1 cellular context compared by ENCODE assay signal in the genomic region with DNA sequence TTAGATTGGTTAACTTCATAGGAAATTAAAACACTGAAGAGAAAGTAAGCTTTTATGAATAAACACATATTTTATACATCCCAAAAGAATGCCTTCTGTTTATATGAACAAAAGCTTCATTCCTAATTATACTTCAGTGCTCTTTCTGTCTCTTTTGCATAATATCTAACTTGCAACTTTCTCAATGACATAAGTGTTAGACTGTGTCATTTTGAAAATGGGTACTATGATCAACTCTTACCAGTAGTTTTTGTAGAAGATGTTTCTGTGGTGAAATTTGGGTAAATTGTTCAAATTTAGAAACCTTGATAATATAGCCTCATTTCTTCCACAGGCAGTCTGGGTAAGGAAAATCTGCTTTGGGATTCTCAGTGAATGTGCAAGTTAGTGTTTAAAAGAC.
TF ChIP-seq lines count a peak whose summit lies in the region.

No MANE protein-coding gene starts in this region.

TF ChIP-seq in GM12878, 131 proteins besides CTCF, POLR2A, EP300 and RAD21 (continued from another document):
- TF ChIP-seq, protein P1, sequence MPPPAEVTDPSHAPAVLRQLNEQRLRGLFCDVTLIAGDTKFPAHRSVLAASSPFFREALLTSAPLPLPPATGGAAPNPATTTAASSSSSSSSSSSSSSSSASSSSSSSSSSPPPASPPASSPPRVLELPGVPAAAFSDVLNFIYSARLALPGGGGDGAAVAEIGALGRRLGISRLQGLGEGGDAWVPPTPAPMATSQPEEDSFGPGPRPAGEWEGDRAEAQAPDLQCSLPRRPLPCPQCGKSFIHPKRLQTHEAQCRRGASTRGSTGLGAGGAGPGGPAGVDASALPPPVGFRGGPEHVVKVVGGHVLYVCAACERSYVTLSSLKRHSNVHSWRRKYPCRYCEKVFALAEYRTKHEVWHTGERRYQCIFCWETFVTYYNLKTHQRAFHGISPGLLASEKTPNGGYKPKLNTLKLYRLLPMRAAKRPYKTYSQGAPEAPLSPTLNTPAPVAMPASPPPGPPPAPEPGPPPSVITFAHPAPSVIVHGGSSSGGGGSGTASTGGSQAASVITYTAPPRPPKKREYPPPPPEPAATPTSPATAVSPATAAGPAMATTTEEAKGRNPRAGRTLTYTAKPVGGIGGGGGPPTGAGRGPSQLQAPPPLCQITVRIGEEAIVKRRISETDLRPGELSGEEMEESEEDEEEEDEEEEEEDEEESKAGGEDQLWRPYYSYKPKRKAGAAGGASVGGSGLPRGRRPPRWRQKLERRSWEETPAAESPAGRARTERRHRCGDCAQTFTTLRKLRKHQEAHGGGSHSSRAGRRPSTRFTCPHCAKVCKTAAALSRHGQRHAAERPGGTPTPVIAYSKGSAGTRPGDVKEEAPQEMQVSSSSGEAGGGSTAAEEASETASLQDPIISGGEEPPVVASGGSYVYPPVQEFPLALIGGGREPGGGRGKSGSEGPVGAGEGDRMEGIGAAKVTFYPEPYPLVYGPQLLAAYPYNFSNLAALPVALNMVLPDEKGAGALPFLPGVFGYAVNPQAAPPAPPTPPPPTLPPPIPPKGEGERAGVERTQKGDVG (CRISPR knock-in tag; IDR thresholded peaks at IDR 0.05) = no peak
- peak; percentile 92 for TF ChIP-seq ATF7 (IDR thresholded peaks at IDR 0.05; ENCODE audit: low read depth)
- TF ChIP-seq, protein P2, sequence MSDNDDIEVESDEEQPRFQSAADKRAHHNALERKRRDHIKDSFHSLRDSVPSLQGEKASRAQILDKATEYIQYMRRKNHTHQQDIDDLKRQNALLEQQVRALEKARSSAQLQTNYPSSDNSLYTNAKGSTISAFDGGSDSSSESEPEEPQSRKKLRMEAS (IDR thresholded peaks at IDR 0.05; ENCODE audit: low read depth, low read length) = no peak
